8 cellular contexts compared by ENCODE assay signal in genomic region chr18:53567935-53568574, GRCh38.
DNase-seq lines count a peak whose midpoint lies in the region; ATAC-seq and TF ChIP-seq lines count a peak whose summit lies in the region.

No MANE protein-coding gene starts in this region.

- no peak for ATAC-seq in RWPE2 (ENCODE audit: low read depth)

- H3K27me3 ChIP-seq in RWPE2 (ENCODE audit: insufficient read depth, poor library complexity, severe bottlenecking), result no peaks in the 10 kb centered on the region

- no peaks in the 10 kb centered on the region for H3K9me3 ChIP-seq in RWPE2 (ENCODE audit: severe bottlenecking)

- H3K27ac ChIP-seq in RWPE2 (ENCODE audit: poor library complexity, severe bottlenecking), result no peak overlapping the region

- H3K4me3 ChIP-seq in RWPE2 (ENCODE audit: severe bottlenecking), result no peak overlapping the region

- H3K4me1 ChIP-seq in RWPE2 (ENCODE audit: insufficient read depth, poor library complexity, severe bottlenecking), result no peaks in the 10 kb centered on the region

- intact Hi-C loops in posterior vena cava (cut with DNase I), result no loop called here

- TF ChIP-seq CTCF in RWPE2 (IDR thresholded peaks at IDR 0.05; ENCODE audit: poor library complexity, severe bottlenecking), result peak; percentile 70

- DNase-seq in SIG-M5 treated with dmso at 0.1 percent for 504 hours (lab: John Stamatoyannopoulos, UW; ENCODE audit: unreplicated experiment), result peak; percentile 16
- DNase-seq in SIG-M5 (lab: John Stamatoyannopoulos, UW), result no peak
- DNase-seq in HT-29 (ENCODE audit: low spot score), result peak; percentile 3
- no peak for DNase-seq in RWPE2 (ENCODE audit: low spot score)
- DNase-seq in fibroblast of the conjunctiva (ENCODE audit: low read depth), result peak; percentile 24
- peak; percentile 20 for DNase-seq in putamen (ENCODE audit: low spot score)
- no peak for DNase-seq in posterior vena cava (ENCODE audit: low spot score)
- DNase-seq in GDM1 (lab: John Stamatoyannopoulos, UW), result no peak

- no peaks in the 10 kb centered on the region for H3K36me3 ChIP-seq in RWPE2 (ENCODE audit: low read depth)

Comparison
In these comparisons a context has a peak if more than half of its experiments do, and no peak if none do; other contexts are left out.
1. DNase-seq: peak in SIG-M5 treated with dmso at 0.1 percent for 504 hours (single experiment), HT-29 (single experiment), fibroblast of the conjunctiva (single experiment) and putamen (single experiment); none in SIG-M5 (single experiment), RWPE2 (single experiment), posterior vena cava (single experiment) and GDM1 (single experiment).